9 cellular contexts compared by ENCODE assay signal in the genomic region with DNA sequence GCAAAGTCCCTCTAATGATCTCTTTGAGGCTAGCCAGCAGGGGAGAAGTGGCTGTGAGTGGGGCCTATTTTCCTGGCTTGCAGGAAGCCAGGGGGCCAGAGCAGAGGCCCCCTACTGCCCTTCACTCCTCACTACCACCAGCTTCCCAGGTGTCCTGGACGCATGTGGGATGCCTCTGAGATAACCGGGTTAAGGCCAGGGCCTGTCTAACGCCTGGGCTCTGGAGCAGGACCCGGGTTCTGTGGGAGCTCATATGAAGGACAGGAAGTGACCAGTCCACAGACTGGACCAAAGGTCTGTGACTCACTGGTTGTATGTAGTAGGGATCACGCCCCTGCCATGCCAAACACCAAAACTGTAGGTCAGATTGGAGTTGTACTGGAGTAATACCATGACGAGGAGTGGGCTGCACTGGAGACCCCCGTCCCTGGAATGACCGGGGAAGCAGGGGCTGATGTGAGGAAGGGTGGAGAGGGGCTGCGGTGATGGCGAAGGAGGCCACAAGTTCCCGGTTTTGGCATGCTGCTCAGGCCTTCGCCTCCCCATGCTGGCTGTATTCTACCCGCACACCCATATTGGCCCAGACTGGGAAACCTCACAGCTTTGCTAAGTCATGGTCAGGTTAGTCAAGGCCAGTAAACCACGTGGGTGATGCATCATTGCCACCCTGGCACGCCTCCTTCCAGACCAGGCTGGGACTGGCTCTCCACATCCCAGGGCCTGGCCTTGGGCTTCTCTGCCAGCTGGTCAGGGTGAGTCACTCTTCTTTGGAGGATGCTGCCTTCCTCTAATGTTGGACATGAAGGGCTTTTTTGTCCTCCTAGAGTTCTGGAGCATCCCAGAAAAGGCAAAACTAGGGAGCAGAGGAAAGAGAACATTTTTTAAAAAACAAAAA. TPM values are rescaled to one million over a fixed set of nuclear protein-coding genes. Genes with fewer than 3 reads are reported as not detected.
A peak's percentile ranks its signal among the peaks of the same experiment; 100 is the strongest.
DNase-seq lines count a peak whose midpoint lies in the region; ATAC-seq and TF ChIP-seq lines count a peak whose summit lies in the region.
"Had no signal": no experiment of that assay in that cellular context is flagged by ENCODE, and none has a peak within 500 bp of the region (broad histone marks: within the 10 kb centered on the region; RNA-seq: fewer than 3 reads in every experiment).

No MANE protein-coding gene starts in this region.

- CTCF ChIA-PET in activated naive CD4-positive, alpha-beta T cell treated with anti-CD3 and anti-CD28 coated beads for 36 hours (lab: Charles Lee), result interaction anchor here (0.7 to 1.9 kb wide), 2 partner anchors 9 to 34 kb away, joined by 8 to 9 read pairs; no protein-coding TSS in a partner anchor

- DNase-seq in activated naive CD4-positive, alpha-beta T cell treated with anti-CD3 and anti-CD28 coated beads for 36 hours, result peak; percentile 6
- no peak for DNase-seq in activated naive CD4-positive, alpha-beta T cell treated with Interleukin-2 at 50 U/mL for 16 hours
- DNase-seq in amniotic epithelial cell (ENCODE audit: low read depth), result peak; percentile 98
- DNase-seq in iris pigment epithelial cell (ENCODE audit: low read depth), result peak; percentile 94
- DNase-seq in upper lobe of right lung, result peak; percentile 78
- no peak for DNase-seq in inferior parietal cortex (ENCODE audit: extremely low spot score)
- no peak for DNase-seq in glutamatergic neuron

- no peaks in the 10 kb centered on the region for H3K36me3 ChIP-seq in upper lobe of right lung
- H3K36me3 ChIP-seq: thyroid gland had no signal

- no peak overlapping the region for H3K4me3 Mint-ChIP-seq in activated naive CD4-positive, alpha-beta T cell treated with anti-CD3 and anti-CD28 coated beads for 36 hours
- H3K4me3 Mint-ChIP-seq in glutamatergic neuron (ENCODE audit: unreplicated experiment), result no peak overlapping the region

- H3K27ac Mint-ChIP-seq in activated naive CD4-positive, alpha-beta T cell treated with anti-CD3 and anti-CD28 coated beads for 36 hours, result no peak overlapping the region
- H3K27ac Mint-ChIP-seq in glutamatergic neuron (ENCODE audit: unreplicated experiment), result no peak overlapping the region

- no peaks in the 10 kb centered on the region for H3K9me3 ChIP-seq in upper lobe of right lung
- H3K9me3 ChIP-seq: thyroid gland had no signal

- H3K27me3 ChIP-seq in upper lobe of right lung, result no peaks in the 10 kb centered on the region
- H3K27me3 ChIP-seq: thyroid gland had no signal

- H3K4me1 ChIP-seq in upper lobe of right lung, result no peaks in the 10 kb centered on the region
- H3K4me1 ChIP-seq: thyroid gland had no signal

- no peaks in the 10 kb centered on the region for H3K4me1 Mint-ChIP-seq in activated naive CD4-positive, alpha-beta T cell treated with anti-CD3 and anti-CD28 coated beads for 36 hours (ENCODE audit: low read depth)
- H3K4me1 Mint-ChIP-seq in glutamatergic neuron (ENCODE audit: low read depth, unreplicated experiment), result no peaks in the 10 kb centered on the region

- intact Hi-C loops in activated naive CD4-positive, alpha-beta T cell treated with anti-CD3 and anti-CD28 coated beads for 36 hours (cut with micrococcal nuclease), result no loop called here
- intact Hi-C loops in upper lobe of right lung (cut with DNase I), result no loop called here

- H3K36me3 Mint-ChIP-seq in activated naive CD4-positive, alpha-beta T cell treated with anti-CD3 and anti-CD28 coated beads for 36 hours (ENCODE audit: low read depth), result no peaks in the 10 kb centered on the region
- no peaks in the 10 kb centered on the region for H3K36me3 Mint-ChIP-seq in glutamatergic neuron (ENCODE audit: unreplicated experiment)

- H3K27ac ChIP-seq in upper lobe of right lung, result peak overlapping the region; percentile 60
- H3K27ac ChIP-seq: thyroid gland had no signal

- no peak for TF ChIP-seq CTCF in upper lobe of right lung (IDR thresholded peaks at IDR 0.05)
- no peak for TF ChIP-seq CTCF in glutamatergic neuron (IDR thresholded peaks at IDR 0.05; ENCODE audit: partially characterized antibody, unreplicated experiment)

- H3K9me3 Mint-ChIP-seq in activated naive CD4-positive, alpha-beta T cell treated with anti-CD3 and anti-CD28 coated beads for 36 hours, result no peaks in the 10 kb centered on the region
- H3K9me3 Mint-ChIP-seq in glutamatergic neuron (ENCODE audit: unreplicated experiment), result no peaks in the 10 kb centered on the region

- no peaks in the 10 kb centered on the region for H3K27me3 Mint-ChIP-seq in activated naive CD4-positive, alpha-beta T cell treated with anti-CD3 and anti-CD28 coated beads for 36 hours (ENCODE audit: low read depth)
- H3K27me3 Mint-ChIP-seq in glutamatergic neuron (ENCODE audit: unreplicated experiment), result no peaks in the 10 kb centered on the region

- ATAC-seq in upper lobe of right lung, result peak; percentile 93
- no peak for ATAC-seq in HG03469 (IDR thresholded peaks at IDR 0.05; ENCODE audit: unreplicated experiment)

- H3K4me3 ChIP-seq in upper lobe of right lung, result no peak overlapping the region
- H3K4me3 ChIP-seq: thyroid gland had no signal

RNA-seq across cellular contexts. Expression of a gene that starts 47.1 kb away (rescaled TPM):
- 10 to 100 TPM; 86.3 to 90.5 TPM for total RNA-seq in activated naive CD4-positive, alpha-beta T cell treated with anti-CD3 and anti-CD28 coated beads for 36 hours
- total RNA-seq in upper lobe of right lung (105 TPM), glutamatergic neuron (ENCODE audit: unreplicated experiment) (78.2 TPM)

RNA-seq across cellular contexts. Expression of a gene that starts 54.0 kb away (rescaled TPM):
- 100 to 1,000 TPM; 631 to 641 TPM for total RNA-seq in activated naive CD4-positive, alpha-beta T cell treated with anti-CD3 and anti-CD28 coated beads for 36 hours
- total RNA-seq in upper lobe of right lung (44.3 TPM), glutamatergic neuron (ENCODE audit: unreplicated experiment) (43.3 TPM)

Comparison
In these comparisons a context has a peak if more than half of its experiments do, and no peak if none do; other contexts are left out.
1. DNase-seq: peak in activated naive CD4-positive, alpha-beta T cell treated with anti-CD3 and anti-CD28 coated beads for 36 hours (single experiment), amniotic epithelial cell (single experiment), iris pigment epithelial cell (single experiment) and upper lobe of right lung (single experiment); none in activated naive CD4-positive, alpha-beta T cell treated with Interleukin-2 at 50 U/mL for 16 hours (single experiment), inferior parietal cortex (single experiment) and glutamatergic neuron (single experiment).
2. RNA of a gene that starts 54.0 kb away (total RNA-seq): 631 to 641 TPM in activated naive CD4-positive, alpha-beta T cell treated with anti-CD3 and anti-CD28 coated beads for 36 hours; 44.3 TPM in upper lobe of right lung (single experiment) and 43.3 TPM in glutamatergic neuron (single experiment); every median in the first group is over 10 times any median in the second.